34 cellular contexts compared by ENCODE assay signal in genomic region chr17:41215681-41216080, GRCh38. TPM values are rescaled to one million over a fixed set of nuclear protein-coding genes. Genes with fewer than 3 reads are reported as not detected.
"Had no signal": no experiment of that assay in that cellular context is flagged by ENCODE, and none has a peak within 500 bp of the region (broad histone marks: within the 10 kb centered on the region; RNA-seq: fewer than 3 reads in every experiment).

No MANE protein-coding gene starts in this region.

- ATAC-seq: stimulated activated effector memory CD8-positive, alpha-beta T cell treated with anti-CD3 and anti-CD28 coated beads, Interleukin-12 subunit alpha, Interleukin-12 subunit beta, amount 100 ng/mL, for 72 hours; stimulated activated memory B cell treated with anti-CD40 and anti-IgM and Interleukin-4, amounts not matched to agents 10 μg/mL and 1 μg/mL and 100 μg/mL, for 72 hours; stimulated activated naive B cell treated with anti-CD40 and anti-IgM and Interleukin-4, amounts not matched to agents 10 μg/mL and 1 μg/mL and 100 μg/mL, for 72 hours; stimulated activated naive CD8-positive, alpha-beta T cell treated with anti-CD3 and anti-CD28 coated beads, Interleukin-15, amount 100 ng/mL, for 72 hours; stimulated activated naive CD8-positive, alpha-beta T cell treated with anti-CD3 and anti-CD28 coated beads, Interleukin-15, Interleukin-2, amounts not matched to agents 100 U/mL and 50 U/mL, for 24 hours; upper lobe of right lung had no signal

- H3K4me3 Mint-ChIP-seq: stimulated activated effector memory CD8-positive, alpha-beta T cell treated with anti-CD3 and anti-CD28 coated beads, Interleukin-12 subunit alpha, Interleukin-12 subunit beta, amount 100 ng/mL, for 72 hours; stimulated activated memory B cell treated with anti-CD40 and anti-IgM and Interleukin-4, amounts not matched to agents 10 μg/mL and 1 μg/mL and 100 μg/mL, for 72 hours; stimulated activated naive B cell treated with anti-CD40 and anti-IgM and Interleukin-4, amounts not matched to agents 10 μg/mL and 1 μg/mL and 100 μg/mL, for 72 hours; stimulated activated naive CD8-positive, alpha-beta T cell treated with anti-CD3 and anti-CD28 coated beads, Interleukin-15, amount 100 ng/mL, for 72 hours; stimulated activated naive CD8-positive, alpha-beta T cell treated with anti-CD3 and anti-CD28 coated beads, Interleukin-15, Interleukin-2, amounts not matched to agents 100 ng/mL and 50 ng/mL, for 24 hours; type B pancreatic cell had no signal

- H3K4me3 ChIP-seq: stomach, suprapubic skin, testis, thoracic aorta, thyroid gland, tibial artery, tibial nerve, transverse colon, upper lobe of left lung, upper lobe of right lung, uterus, vagina had no signal

- H3K4me1 Mint-ChIP-seq: stimulated activated effector memory CD8-positive, alpha-beta T cell treated with anti-CD3 and anti-CD28 coated beads, Interleukin-12 subunit alpha, Interleukin-12 subunit beta, amount 100 ng/mL, for 72 hours had no signal

- H3K36me3 ChIP-seq: stomach, suprapubic skin, thoracic aorta, thyroid gland, tibial artery, tibial nerve, transverse colon, upper lobe of left lung, upper lobe of right lung, uterus, vagina had no signal

- H3K27me3 ChIP-seq: testis, thyroid gland, tibial nerve, upper lobe of left lung, uterus, vagina had no signal

- H3K27ac ChIP-seq: stomach, suprapubic skin, testis, thoracic aorta, thyroid gland, tibial artery, tibial nerve, transverse colon, upper lobe of left lung, upper lobe of right lung, uterus, vagina had no signal

- H3K4me1 ChIP-seq: stomach, suprapubic skin, testis, thyroid gland, tibial artery, tibial nerve, transverse colon, upper lobe of left lung, upper lobe of right lung, uterus had no signal

- DNase-seq: stimulated activated CD4-positive, alpha-beta T cell treated with anti-CD3 and anti-CD28 coated beads, Interleukin-2, amount 100 ng/mL, for 48 hours; stimulated activated CD4-positive, alpha-beta T cell treated with anti-CD3 and anti-CD28 coated beads, Interleukin-4, amount 100 ng/mL, for 1 hour; stimulated activated CD4-positive, alpha-beta T cell treated with anti-CD3 and anti-CD28 coated beads, Interleukin-4, amount 100 ng/mL, for 24 hours; stimulated activated CD4-positive, alpha-beta T cell treated with anti-CD3 and anti-CD28 coated beads, Interleukin-4, amount 100 ng/mL, for 4 hours; stimulated activated CD8-positive, alpha-beta memory T cell treated with anti-CD3 and anti-CD28 coated beads, Interleukin-4, amount 100 ng/mL, for 48 hours; stimulated activated naive B cell treated with anti-CD40 and anti-IgM and Interleukin-4, amounts not matched to agents 10 μg/mL and 1 μg/mL and 100 μg/mL, for 72 hours; stimulated activated naive CD4-positive, alpha-beta T cell; stimulated activated naive CD4-positive, alpha-beta T cell treated with Interleukin-2 at 50 U/mL for 16 hours; stimulated activated naive CD8-positive, alpha-beta T cell treated with anti-CD3 and anti-CD28 coated beads, Interleukin-15, amount 100 ng/mL, for 72 hours; stimulated activated naive CD8-positive, alpha-beta T cell treated with anti-CD3 and anti-CD28 coated beads, Interleukin-15, Interleukin-2, amounts not matched to agents 100 U/mL and 50 U/mL, for 24 hours; stomach; substantia nigra; testis; tibial artery; transverse colon; trophoblast cell; upper lobe of left lung; upper lobe of right lung; uterus had no signal

- FAIRE-seq: urothelium cell line had no signal

- H3K9me3 Mint-ChIP-seq: type B pancreatic cell had no signal

- H3K9me3 ChIP-seq: suprapubic skin, testis, thoracic aorta, thyroid gland, tibial artery, tibial nerve, transverse colon, upper lobe of right lung, uterus, vagina had no signal

- H3K36me3 Mint-ChIP-seq: stimulated activated effector memory CD8-positive, alpha-beta T cell treated with anti-CD3 and anti-CD28 coated beads, Interleukin-12 subunit alpha, Interleukin-12 subunit beta, amount 100 ng/mL, for 72 hours; type B pancreatic cell had no signal

- H3K27ac Mint-ChIP-seq: stimulated activated effector memory CD8-positive, alpha-beta T cell treated with anti-CD3 and anti-CD28 coated beads, Interleukin-12 subunit alpha, Interleukin-12 subunit beta, amount 100 ng/mL, for 72 hours; stimulated activated memory B cell treated with anti-CD40 and anti-IgM and Interleukin-4, amounts not matched to agents 10 μg/mL and 1 μg/mL and 100 μg/mL, for 72 hours; stimulated activated naive B cell treated with anti-CD40 and anti-IgM and Interleukin-4, amounts not matched to agents 10 μg/mL and 1 μg/mL and 100 μg/mL, for 72 hours; stimulated activated naive CD8-positive, alpha-beta T cell treated with anti-CD3 and anti-CD28 coated beads, Interleukin-15, amount 100 ng/mL, for 72 hours; stimulated activated naive CD8-positive, alpha-beta T cell treated with anti-CD3 and anti-CD28 coated beads, Interleukin-15, Interleukin-2, amounts not matched to agents 100 ng/mL and 50 ng/mL, for 24 hours; type B pancreatic cell had no signal

RNA-seq across cellular contexts. Expression of gene KRTAP9-2, which starts 10.8 kb away (rescaled TPM):
- total RNA-seq: stomach, subcutaneous adipose tissue, temporal lobe, testis, thoracic aorta, thyroid gland, tibial nerve, transverse colon, upper lobe of left lung, upper lobe of right lung, ureter, urinary bladder, uterus, vagina had no signal
- polyA plus RNA-seq: stomach, thymus, urinary bladder had no signal

RNA-seq across cellular contexts. Expression of gene KRTAP9-3, which starts 16.6 kb away (rescaled TPM):
- total RNA-seq: stomach, subcutaneous adipose tissue, temporal lobe, testis, thoracic aorta, thyroid gland, tibial nerve, transverse colon, upper lobe of left lung, upper lobe of right lung, ureter, urinary bladder, uterus, vagina had no signal
- polyA plus RNA-seq: stomach, thymus, urinary bladder had no signal

RNA-seq across cellular contexts. Expression of gene KRTAP9-8, which starts 22.1 kb away (rescaled TPM):
- total RNA-seq: stomach, subcutaneous adipose tissue, temporal lobe, testis, thoracic aorta, thyroid gland, tibial nerve, transverse colon, upper lobe of left lung, upper lobe of right lung, ureter, urinary bladder, uterus, vagina had no signal
- polyA plus RNA-seq: stomach, urinary bladder had no signal

RNA-seq across cellular contexts. Expression of gene KRTAP9-1, which starts 26.0 kb away (rescaled TPM):
- total RNA-seq: stomach, subcutaneous adipose tissue, temporal lobe, testis, thoracic aorta, thyroid gland, tibial nerve, transverse colon, upper lobe of left lung, upper lobe of right lung, ureter, urinary bladder, uterus, vagina had no signal
- polyA plus RNA-seq: stomach, thymus, urinary bladder had no signal

RNA-seq across cellular contexts. Expression of gene KRTAP4-1, which starts 31.0 kb away (rescaled TPM):
- total RNA-seq: stomach, subcutaneous adipose tissue, temporal lobe, testis, thoracic aorta, thyroid gland, tibial nerve, upper lobe of left lung, upper lobe of right lung, ureter, urinary bladder, uterus, vagina had no signal
- polyA plus RNA-seq: stomach, thymus, urinary bladder had no signal
